In genomic region chr16:55474821-55475220, GRCh38 we compare ENCODE assay signal across 20 cellular contexts. TPM values are rescaled to one million over a fixed set of nuclear protein-coding genes. Genes with fewer than 3 reads are reported as not detected.
"Had no signal": no experiment of that assay in that cellular context is flagged by ENCODE, and none has a peak within 500 bp of the region (broad histone marks: within the 10 kb centered on the region; RNA-seq: fewer than 3 reads in every experiment).

No MANE protein-coding gene starts in this region.

- H3K27ac ChIP-seq: colonic mucosa, neural progenitor cell, ovary, upper lobe of left lung had no signal

- H3K4me1 ChIP-seq: colonic mucosa had no signal

- DNase-seq: caudate nucleus; colonic mucosa; effector CD4-positive, alpha-beta T cell; head of caudate nucleus; hypothalamus; kidney glomerular epithelial cell; midbrain; nucleus accumbens; ovary; small intestine; stimulated activated CD4-positive, alpha-beta T cell treated with anti-CD3 and anti-CD28 coated beads, Interleukin-12 subunit alpha, Interleukin-12 subunit beta, amount 100 ng/mL, for 4 hours; stimulated activated naive CD4-positive, alpha-beta T cell; stomach; thyroid gland; upper lobe of left lung had no signal

- H3K4me3 ChIP-seq: colonic mucosa, neural progenitor cell, ovary, stomach, thyroid gland, upper lobe of left lung had no signal

- ATAC-seq: esophagus mucosa; natural killer cell treated with Interleukin-12 subunit alpha and Interleukin-12 subunit beta and Interleukin-15 and Interleukin-18, amount 100 ng/mL, for 72 hours; sciatic nerve had no signal

- FAIRE-seq: islet of Langerhans, small intestine had no signal

- H3K36me3 ChIP-seq: colonic mucosa, neural progenitor cell, ovary, stomach, thyroid gland, upper lobe of left lung had no signal

- H3K9me3 ChIP-seq: colonic mucosa, ovary, stomach, thyroid gland, upper lobe of left lung had no signal

- H3K27me3 ChIP-seq: ovary, thyroid gland had no signal

RNA-seq across cellular contexts. Expression of gene MMP2, which starts 4.2 kb away (rescaled TPM):
- total RNA-seq: natural killer cell treated with Interleukin-12 subunit alpha and Interleukin-12 subunit beta and Interleukin-15 and Interleukin-18, amount 100 ng/mL, for 72 hours had no signal
